In the genomic region with DNA sequence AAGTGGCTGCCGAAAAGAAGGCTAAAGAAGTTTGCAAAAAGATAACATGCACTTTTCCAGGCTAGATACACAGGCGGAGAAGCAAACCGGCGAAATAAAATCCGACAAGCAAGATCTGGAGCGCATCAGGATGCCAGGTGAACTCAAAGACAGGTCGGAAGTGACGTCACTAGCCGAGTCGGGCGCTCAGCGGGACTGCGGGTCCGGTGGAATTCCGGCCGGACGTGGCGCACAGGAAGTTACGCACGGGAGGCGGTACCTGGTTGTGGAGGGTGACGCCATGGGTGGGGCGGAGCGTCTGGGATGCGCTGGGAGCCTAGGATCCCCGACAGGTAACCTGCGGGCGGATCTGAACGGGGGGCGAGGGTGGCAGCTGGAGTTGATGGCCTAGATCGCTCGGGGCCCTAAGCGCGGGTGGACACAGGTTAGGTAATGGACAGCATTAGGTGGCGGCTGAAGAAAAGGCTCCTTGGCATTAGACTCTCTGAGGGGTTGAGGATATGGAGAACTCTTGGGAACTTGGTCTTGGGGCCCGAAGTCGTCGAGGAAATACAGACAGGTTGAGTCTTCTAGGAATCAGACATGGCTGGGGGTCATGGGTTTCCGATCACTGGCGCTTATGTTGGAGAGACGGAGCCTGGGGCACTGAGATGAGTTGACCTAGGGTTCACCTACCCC, we compare ENCODE assay signal across 8 cellular contexts. TPM values are rescaled to one million over a fixed set of nuclear protein-coding genes. Genes with fewer than 3 reads are reported as not detected.
A peak's percentile ranks its signal among the peaks of the same experiment; 100 is the strongest.
DNase-seq lines count a peak whose midpoint lies in the region; ATAC-seq and TF ChIP-seq lines count a peak whose summit lies in the region.

No MANE protein-coding gene starts in this region.

- BruUV-seq in Panc1 (replicated peaks; lab: Mats Ljungman, UMichigan): TSS peak; percentile 93

- no peaks in the 10 kb centered on the region for H3K9me3 ChIP-seq in Panc1 (ENCODE audit: control insufficient read depth, insufficient read depth, low read depth, low read length)

- peaks cover 7 to 16% (median 14%) of the 10 kb centered on the region in 3 donors for H3K4me1 Mint-ChIP-seq in IgD-negative memory B cell

- intact Hi-C loops in Panc1 (cut with micrococcal nuclease; ENCODE audit: unreplicated experiment): no loop called here

- peaks cover 6% of the 10 kb centered on the region for H3K27me3 Mint-ChIP-seq in IgD-negative memory B cell

- H3K36me3 ChIP-seq in Panc1 (ENCODE audit: control insufficient read depth, insufficient read depth, low read length): no peaks in the 10 kb centered on the region

- no peaks in the 10 kb centered on the region for H3K27me3 ChIP-seq in Panc1 (ENCODE audit: control insufficient read depth, insufficient read depth, low read length)

- 0 out of 2 replicates have a peak, but pooled peaks cover 7% of the 10 kb centered on the region for H3K4me1 ChIP-seq in Panc1 (ENCODE audit: control insufficient read depth, insufficient read depth, low read length)

- DNase-seq in DMS114 treated with DMSO at 0.1 percent for 48 hours (lab: John Stamatoyannopoulos, UW; ENCODE audit: unreplicated experiment) (peak; percentile 84), Panc1 (ENCODE audit: low read depth, low spot score) (peak; percentile 74), fibroblast of gingiva (ENCODE audit: low read depth) (peak; percentile 90), myocyte (ENCODE audit: low read depth) (peak; percentile 95)
- DNase-seq in activated T-helper 1 cell treated with anti-CD3 and anti-CD28 coated beads, Interleukin-2, amount 50 U/mL, for 16 hours (ENCODE audit: low read depth in 1 of 2, low spot score in 1 of 2): peak; percentile 80 to 88
- DNase-seq in stimulated activated CD8-positive, alpha-beta memory T cell treated with anti-CD3 and anti-CD28 coated beads, Interleukin-7, amount 100 ng/mL, for 24 hours (ENCODE audit: low read depth): peak; percentile 89

- ATAC-seq in GM21576 (IDR thresholded peaks at IDR 0.05; ENCODE audit: unreplicated experiment) (peak; percentile 100), Panc1 (peak; percentile 100)

- in situ Hi-C loops in Panc1 (cut with HindIII; ENCODE audit: low pct_unique_long_range_greater_than_20kb, low sequenced_read_pairs): no loop called here

- H3K9me3 Mint-ChIP-seq in IgD-negative memory B cell: peaks cover 0 to 4% (median 0%) of the 10 kb centered on the region in 3 donors

- H3K27ac Mint-ChIP-seq in IgD-negative memory B cell: peak overlapping the region; percentile 72 to 98 (median 96)

- CTCF ChIA-PET in Panc1 (lab: Charles Lee): no interaction called here

- peak overlapping the region; percentile 97 for H3K27ac ChIP-seq in Panc1 (ENCODE audit: low read length)

- H3K4me3 Mint-ChIP-seq in IgD-negative memory B cell: peak overlapping the region; percentile 88 to 99 (median 94)

- H3K36me3 Mint-ChIP-seq in IgD-negative memory B cell: peaks cover 6% of the 10 kb centered on the region

- peak overlapping the region; percentile 65 to 93 for H3K4me3 ChIP-seq in Panc1 (ENCODE audit: low read depth in 2 of 2, low read length in 2 of 2)

- POLR2A ChIA-PET in Panc1 (lab: Charles Lee): no interaction called here

- no peak for TF ChIP-seq CTCF in Panc1 (IDR thresholded peaks at IDR 0.05)

RNA-seq across cellular contexts. Expression of gene EHHADH, which starts 29.0 kb away (rescaled TPM):
- polyA plus RNA-seq in IgD-negative memory B cell: 0.84 TPM
- total RNA-seq in Panc1 (2021; ENCODE audit: unreplicated experiment) (7.8 TPM), myocyte (3.6 and 10.2 TPM in 2 replicates)
- 9.6 TPM for polyA plus RNA-seq in Panc1 (2012; ENCODE audit: insufficient read length)
- 3.2 TPM for polyA plus RNA-seq in myocyte (2012)

Comparison
In these comparisons a context has a peak if more than half of its experiments do, and no peak if none do; other contexts are left out.
1. Peak in every context shown above with its lines: DNase-seq, ATAC-seq, H3K4me3 ChIP-seq and H3K27ac ChIP-seq.